8 cellular contexts compared by ENCODE assay signal in the genomic region with DNA sequence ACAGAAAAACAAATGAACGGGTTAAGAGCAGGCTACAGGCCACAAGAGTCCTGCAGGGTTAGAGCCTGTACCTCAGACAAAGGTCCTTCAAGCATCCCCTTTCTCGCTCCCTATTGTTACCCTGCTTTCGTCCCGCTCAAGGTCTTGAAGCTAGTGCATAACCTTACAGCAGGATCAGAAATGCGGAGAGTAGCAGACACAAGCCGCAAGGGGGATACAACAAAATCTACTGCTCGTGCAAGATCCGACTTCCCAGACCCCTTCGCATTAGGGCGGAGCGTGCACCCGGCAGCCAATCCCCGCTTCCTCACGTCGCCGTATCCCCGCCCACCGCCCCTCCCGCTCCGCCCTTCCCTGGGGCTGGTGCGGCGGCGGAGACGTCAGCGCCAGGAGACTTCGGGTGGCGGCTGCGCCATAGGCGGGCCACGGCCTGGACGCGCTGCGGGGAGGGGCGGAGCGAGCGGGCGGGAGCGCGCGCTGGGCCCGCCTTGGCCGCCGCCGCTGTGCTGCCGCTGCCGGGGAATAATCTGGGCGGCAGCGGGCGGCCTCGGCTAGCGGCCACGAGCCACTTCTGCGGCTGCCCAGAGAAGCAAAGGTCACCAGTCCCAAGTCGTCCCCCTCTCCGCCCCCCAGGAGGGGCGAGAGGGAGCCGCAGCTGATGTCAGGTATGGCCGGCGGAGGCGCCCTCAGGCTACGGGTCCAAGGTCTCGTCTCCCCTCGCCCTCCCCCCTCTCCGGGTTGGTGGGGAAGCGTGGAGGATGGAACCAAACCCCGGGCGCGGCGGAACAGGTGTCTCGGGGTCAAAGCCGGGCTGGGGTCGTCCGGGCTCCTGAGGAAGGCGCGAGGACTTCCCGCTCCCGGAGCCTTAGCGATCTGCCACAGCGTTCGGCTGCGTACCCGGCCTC. TPM values are rescaled to one million over a fixed set of nuclear protein-coding genes. Genes with fewer than 3 reads are reported as not detected.
A peak's percentile ranks its signal among the peaks of the same experiment; 100 is the strongest.
DNase-seq lines count a peak whose midpoint lies in the region; ATAC-seq and TF ChIP-seq lines count a peak whose summit lies in the region.

A gene (plus strand): TSS at position 389 of the 905 bp plus-strand sequence. CDS start 51,776 bp downstream, outside the sequence.

- H3K4me1 Mint-ChIP-seq in activated CD4-positive, alpha-beta T cell treated with anti-CD3 and anti-CD28 coated beads, Interleukin-2, amount 10 ng/mL, durations not matched to agents 24 days and 14 days: peaks cover 27% of the 10 kb centered on the region

- H3K27ac ChIP-seq in coronary artery: peak within 1 kb of the TSS; percentile 86 to 98

- no peaks in the 10 kb centered on the region for H3K27me3 Mint-ChIP-seq in activated CD4-positive, alpha-beta T cell treated with anti-CD3 and anti-CD28 coated beads, Interleukin-2, amount 10 ng/mL, durations not matched to agents 24 days and 14 days

- H3K9me3 Mint-ChIP-seq in activated CD4-positive, alpha-beta T cell treated with anti-CD3 and anti-CD28 coated beads, Interleukin-2, amount 10 ng/mL, durations not matched to agents 24 days and 14 days: no peaks in the 10 kb centered on the region

- H3K4me3 Mint-ChIP-seq in activated CD4-positive, alpha-beta T cell treated with anti-CD3 and anti-CD28 coated beads, Interleukin-2, amount 10 ng/mL, durations not matched to agents 24 days and 14 days: peak within 1 kb of the TSS; percentile 96

- peak within 1 kb of the TSS; percentile 99 for H3K27ac Mint-ChIP-seq in activated CD4-positive, alpha-beta T cell treated with anti-CD3 and anti-CD28 coated beads, Interleukin-2, amount 10 ng/mL, durations not matched to agents 24 days and 14 days

- H3K36me3 Mint-ChIP-seq in activated CD4-positive, alpha-beta T cell treated with anti-CD3 and anti-CD28 coated beads, Interleukin-2, amount 10 ng/mL, durations not matched to agents 24 days and 14 days (ENCODE audit: low read depth): peaks cover 9% of the 10 kb centered on the region

- peak; percentile 87 for ATAC-seq in GM19324 (IDR thresholded peaks at IDR 0.05; ENCODE audit: low FRiP score, unreplicated experiment)
- peak; percentile 82 for ATAC-seq in HG03469 (IDR thresholded peaks at IDR 0.05; ENCODE audit: unreplicated experiment)
- peak; percentile 89 for ATAC-seq in left colon

- no peak for TF ChIP-seq CTCF in coronary artery (IDR thresholded peaks at IDR 0.05)

- intact Hi-C loops in activated CD4-positive, alpha-beta T cell treated with anti-CD3 and anti-CD28 coated beads, Interleukin-2, amount 10 ng/mL, durations not matched to agents 24 days and 14 days (cut with micrococcal nuclease): loop anchor here (1.0 to 10.0 kb wide), 10 partner anchors 18 to 1488 kb away; a partner anchor contains a TSS
- intact Hi-C loops in left colon (cut with DNase I, micrococcal nuclease): no loop called here

- DNase-seq in C1 segment of cervical spinal cord (lab: John Stamatoyannopoulos, UW) (peak; percentile 57 to 98 (median 94)), NCI-H526 (lab: John Stamatoyannopoulos, UW) (peak; percentile 93 to 98), coronary artery (ENCODE audit: low spot score) (peak; percentile 98), left colon (peak; percentile 98 to 99)
- DNase-seq in activated CD4-positive, alpha-beta T cell treated with anti-CD3 and anti-CD28 coated beads, Interleukin-2, amount 10 ng/mL, durations not matched to agents 24 days and 14 days: peak; percentile 98
- peak; percentile 97 for DNase-seq in stimulated activated CD4-positive, alpha-beta T cell treated with anti-CD3 and anti-CD28 coated beads, Interleukin-1b, Interleukin-23, amount 100 ng/mL, for 48 hours

- H3K4me3 ChIP-seq in coronary artery: peak within 1 kb of the TSS; percentile 98

RNA-seq across cellular contexts. Expression of the gene that starts here (rescaled TPM):
- 37.2 and 39.3 TPM in 2 replicates for total RNA-seq in activated CD4-positive, alpha-beta T cell treated with anti-CD3 and anti-CD28 coated beads, Interleukin-2, amount 10 ng/mL, durations not matched to agents 24 days and 14 days
- total RNA-seq in left colon: 10 to 100 TPM; 30.6 to 35.8 TPM

Comparison
In these comparisons a context has a peak if more than half of its experiments do, and no peak if none do; other contexts are left out.
1. Peak in every context shown above with its lines: DNase-seq, ATAC-seq, H3K4me3 ChIP-seq and H3K27ac ChIP-seq.